In genomic region chr7:25625316-25625715, GRCh38 we compare ENCODE assay signal across 15 cellular contexts.
DNase-seq lines count a peak whose midpoint lies in the region; ATAC-seq, FAIRE-seq and TF ChIP-seq lines count a peak whose summit lies in the region.
"Had no signal": no experiment of that assay in that cellular context is flagged by ENCODE, and none has a peak within 500 bp of the region (broad histone marks: within the 10 kb centered on the region; RNA-seq: fewer than 3 reads in every experiment).

No MANE protein-coding gene starts in this region.

- CTCF ChIA-PET in SK-N-SH (lab: Yijun Ruan, JAX), result interaction anchor here (0.5 to 3.1 kb wide), 7 partner anchors 13 to 234 kb away, joined by 3 to 14 read pairs (median 5); no protein-coding TSS in a partner anchor
- CTCF ChIA-PET in activated CD4-positive, alpha-beta T cell treated with anti-CD3 and anti-CD28 coated beads for 36 hours (lab: Charles Lee), result no interaction called here

- H3K4me1 ChIP-seq in DOHH2 (ENCODE audit: control insufficient read depth, low read length) (peaks cover 18% of the 10 kb centered on the region), spleen (peaks cover 7 to 37% (median 28%) of the 10 kb centered on the region in 6 donors), SK-N-SH (ENCODE audit: control insufficient read depth in 1 of 2, insufficient read depth in 2 of 2, low read depth in 1 of 2, low read length in 1 of 2) (peaks cover 0 to 23% of the 10 kb centered on the region in 2 experiments; a peak in 2 of 4 replicates), small intestine (ENCODE audit: control insufficient read depth in 2 of 2, insufficient read depth in 1 of 2, low read depth in 1 of 2, low read length in 1 of 2) (peaks cover 0 to 4% of the 10 kb centered on the region in 2 donors), body of pancreas (no peaks in the 10 kb centered on the region)

- no peaks in the 10 kb centered on the region for H3K36me3 Mint-ChIP-seq in activated CD4-positive, alpha-beta T cell treated with anti-CD3 and anti-CD28 coated beads for 36 hours (ENCODE audit: low read depth)

- intact Hi-C loops in spleen (cut with DNase I; ENCODE audit: low total_unique reads), result no loop called here
- intact Hi-C loops in body of pancreas (cut with DNase I), result no loop called here
- intact Hi-C loops in activated CD4-positive, alpha-beta T cell treated with anti-CD3 and anti-CD28 coated beads for 36 hours (cut with DNase I, micrococcal nuclease), result no loop called here

- H3F3A ChIP-seq in DOHH2 (ENCODE audit: control insufficient read depth, insufficient read depth) (no peaks in the 10 kb centered on the region), SK-N-SH (replicated peaks; ENCODE audit: insufficient read depth) (no peaks in the 10 kb centered on the region)

- 16 to 22% (median 18%) methylated on average over 5 of the region's 5 CpGs for WGBS in spleen, 5 donors
- 30% methylated on average over 5 of the region's 5 CpGs for WGBS in SK-N-SH (ENCODE audit: low lambda C conversion rate)
- 51 to 77% (median 64%) methylated on average over 5 of the region's 5 CpGs for WGBS in small intestine, 3 donors
- 35 to 62% methylated on average over 5 of the region's 5 CpGs for WGBS in body of pancreas, 2 donors

- H3K27me3 ChIP-seq in DOHH2 (ENCODE audit: control insufficient read depth, low read length) (no peaks in the 10 kb centered on the region), spleen (replicated peaks in 1 of 7) (no peaks in the 10 kb centered on the region), SK-N-SH (ENCODE audit: insufficient read depth) (no peaks in the 10 kb centered on the region), small intestine (ENCODE audit: control insufficient read depth in 2 of 2, insufficient read depth in 2 of 2, low read length in 2 of 2) (no peaks in the 10 kb centered on the region), body of pancreas (no peaks in the 10 kb centered on the region)
- H3K27me3 ChIP-seq: brain microvascular endothelial cell had no signal

- H3K4me3 Mint-ChIP-seq in activated CD4-positive, alpha-beta T cell treated with anti-CD3 and anti-CD28 coated beads for 36 hours, result no peak overlapping the region

- no peaks in the 10 kb centered on the region for H3K9me2 ChIP-seq in DOHH2 (replicated peaks; ENCODE audit: control insufficient read depth, low read length)
- H3K9me2 ChIP-seq in SK-N-SH, result no peaks in the 10 kb centered on the region

- peak; percentile 45 to 68 for DNase-seq in NOMO-1 (lab: John Stamatoyannopoulos, UW; ENCODE audit: unreplicated experiment in 2 of 2)
- peak; percentile 64 for DNase-seq in left kidney (ENCODE audit: low read depth, low spot score)
- no peak for DNase-seq in spleen
- DNase-seq in SK-N-SH, result no peak
- no peak for DNase-seq in small intestine
- DNase-seq in body of pancreas, result no peak
- DNase-seq in activated CD4-positive, alpha-beta T cell treated with anti-CD3 and anti-CD28 coated beads for 36 hours, result no peak
- DNase-seq: NCI-H2081 treated with DMSO at 0.1 percent for 48 hours, NCI-H524 treated with DMSO at 0.1 percent for 48 hours, occipital lobe had no signal

- FAIRE-seq in small intestine (lab: Jason Lieb, UNC), result no peak
- FAIRE-seq: GM18507 had no signal

- ATAC-seq in body of pancreas, result no peak
- no peak for ATAC-seq in activated CD4-positive, alpha-beta T cell treated with anti-CD3 and anti-CD28 coated beads for 36 hours

- H3K79me2 ChIP-seq in DOHH2 (ENCODE audit: control insufficient read depth, low read length) (no peaks in the 10 kb centered on the region), SK-N-SH (ENCODE audit: insufficient read depth) (no peaks in the 10 kb centered on the region)

- TF ChIP-seq RAD21 in SK-N-SH (IDR thresholded peaks at IDR 0.05; ENCODE audit: low read length), result no peak

- peaks cover 10% of the 10 kb centered on the region for H3K4me1 Mint-ChIP-seq in activated CD4-positive, alpha-beta T cell treated with anti-CD3 and anti-CD28 coated beads for 36 hours

- H3K27ac Mint-ChIP-seq in activated CD4-positive, alpha-beta T cell treated with anti-CD3 and anti-CD28 coated beads for 36 hours, result no peak overlapping the region

- H4K20me1 ChIP-seq in DOHH2 (ENCODE audit: control insufficient read depth, insufficient read depth, low read depth, low read length) (no peaks in the 10 kb centered on the region), SK-N-SH (ENCODE audit: insufficient read depth) (no peaks in the 10 kb centered on the region)

- H3K9ac ChIP-seq in SK-N-SH, result no peak overlapping the region

- no peaks in the 10 kb centered on the region for H3K9me3 ChIP-seq in DOHH2 (ENCODE audit: control insufficient read depth, insufficient read depth, low read length)
- no peaks in the 10 kb centered on the region for H3K9me3 ChIP-seq in spleen
- no peaks in the 10 kb centered on the region for H3K9me3 ChIP-seq in SK-N-SH
- H3K9me3 ChIP-seq in small intestine (ENCODE audit: control insufficient read depth, low read depth), result no peaks in the 10 kb centered on the region
- H3K9me3 ChIP-seq in body of pancreas, result no peaks in the 10 kb centered on the region

- TF ChIP-seq CTCF in DOHH2 (IDR thresholded peaks at IDR 0.05; ENCODE audit: low read depth, low read length, poor library complexity, severe bottlenecking) (no peak), spleen (IDR thresholded peaks at IDR 0.05 in 8 of 11, conservative IDR thresholded peaks at IDR 0.05 in 3 of 11) (no peak), SK-N-SH (IDR thresholded peaks at IDR 0.05) (no peak), body of pancreas (IDR thresholded peaks at IDR 0.05) (no peak)

- H3K27me3 Mint-ChIP-seq in activated CD4-positive, alpha-beta T cell treated with anti-CD3 and anti-CD28 coated beads for 36 hours, result no peaks in the 10 kb centered on the region

- H3K9me3 Mint-ChIP-seq in activated CD4-positive, alpha-beta T cell treated with anti-CD3 and anti-CD28 coated beads for 36 hours (ENCODE audit: low read depth), result no peaks in the 10 kb centered on the region

- POLR2A ChIA-PET in SK-N-SH (lab: Yijun Ruan, JAX), result no interaction called here
- POLR2A ChIA-PET in activated CD4-positive, alpha-beta T cell treated with anti-CD3 and anti-CD28 coated beads for 36 hours (lab: Charles Lee), result no interaction called here

- TF ChIP-seq POLR2A in spleen (IDR thresholded peaks at IDR 0.05) (no peak), body of pancreas (IDR thresholded peaks at IDR 0.05) (no peak)

- no peak for TF ChIP-seq EP300 in SK-N-SH (IDR thresholded peaks at IDR 0.05; ENCODE audit: borderline replicate concordance in 1 of 2, low read depth in 1 of 2, low read length in 1 of 2)

- H3K4me2 ChIP-seq in DOHH2 (ENCODE audit: low read length) (peak overlapping the region; percentile 38), SK-N-SH (no peak overlapping the region)
- H3K4me2 ChIP-seq: smooth muscle cell had no signal

- H3K36me3 ChIP-seq in DOHH2 (ENCODE audit: control insufficient read depth, low read length) (no peaks in the 10 kb centered on the region), spleen (no peaks in the 10 kb centered on the region), SK-N-SH (replicated peaks in 1 of 2; ENCODE audit: control insufficient read depth in 1 of 2, insufficient read depth in 2 of 2, low read length in 1 of 2) (no peaks in the 10 kb centered on the region), small intestine (ENCODE audit: control insufficient read depth in 2 of 2, insufficient read depth in 2 of 2, low read length in 2 of 2) (no peaks in the 10 kb centered on the region), body of pancreas (replicated peaks in 1 of 2; ENCODE audit: insufficient read depth in 1 of 2, low read depth in 2 of 2) (no peaks in the 10 kb centered on the region)
- H3K36me3 ChIP-seq: brain microvascular endothelial cell had no signal

- H3K27ac ChIP-seq in DOHH2 (ENCODE audit: low read depth, low read length) (no peak overlapping the region), spleen (peak overlapping the region in 7 of 8 donors; percentile 10 to 80 (median 66)), SK-N-SH (ENCODE audit: low read depth in 2 of 2, low read length in 1 of 2) (no peak overlapping the region), small intestine (ENCODE audit: low read depth in 1 of 2, low read length in 1 of 2) (peak overlapping the region in 1 of 2 donors; percentile 65), body of pancreas (no peak overlapping the region)
- H3K27ac ChIP-seq: brain microvascular endothelial cell, RWPE1 had no signal

- H3K4me3 ChIP-seq in DOHH2 (ENCODE audit: low read length), result peak overlapping the region; percentile 14; the same call in 1 of the 2 replicates
- no peak overlapping the region for H3K4me3 ChIP-seq in spleen
- H3K4me3 ChIP-seq in SK-N-SH (ENCODE audit: low read depth in 2 of 2, low read length in 1 of 2), result no peak overlapping the region
- H3K4me3 ChIP-seq in small intestine (ENCODE audit: low read depth in 1 of 2, low read length in 2 of 2), result no peak overlapping the region
- no peak overlapping the region for H3K4me3 ChIP-seq in body of pancreas
- H3K4me3 ChIP-seq: smooth muscle cell had no signal

- no peak overlapping the region for H2AFZ ChIP-seq in SK-N-SH (ENCODE audit: low read depth)

TF ChIP-seq in SK-N-SH, 30 proteins besides CTCF, POLR2A, EP300 and RAD21 (continues in another document):
- no peak for TF ChIP-seq TAF1 (IDR thresholded peaks at IDR 0.05; ENCODE audit: borderline replicate concordance, low read depth, low read length)
- no peak for TF ChIP-seq RCOR1 (IDR thresholded peaks at IDR 0.05; ENCODE audit: low read length)
- TF ChIP-seq SIN3A (IDR thresholded peaks at IDR 0.05; ENCODE audit: borderline replicate concordance, low read depth, low read length), result no peak
- no peak for TF ChIP-seq FOSL2 (IDR thresholded peaks at IDR 0.05; ENCODE audit: borderline replicate concordance, low read depth)
- no peak for TF ChIP-seq GATA2 (CRISPR knock-in tag; IDR thresholded peaks at IDR 0.05)
- no peak for TF ChIP-seq SMC3 (IDR thresholded peaks at IDR 0.05; ENCODE audit: low read depth, low read length)
- no peak for TF ChIP-seq JUND (IDR thresholded peaks at IDR 0.05)
- no peak for TF ChIP-seq ZBTB33 (IDR thresholded peaks at IDR 0.05; ENCODE audit: borderline replicate concordance, low read depth)
- TF ChIP-seq RFX5 (IDR thresholded peaks at IDR 0.05; ENCODE audit: low read length), result no peak
- no peak for TF ChIP-seq POLR2AphosphoS5 (IDR thresholded peaks at IDR 0.05; ENCODE audit: low read depth, low read length)

Comparison
In these comparisons a context has a peak if more than half of its experiments do, and no peak if none do; other contexts are left out.
1. H3K27ac ChIP-seq: peak in spleen (7 of 8); none in DOHH2 (single experiment), SK-N-SH (0 of 2) and body of pancreas (0 of 4).
2. DNase-seq: peak in NOMO-1 (2 of 2) and left kidney (single experiment); none in spleen (single experiment), SK-N-SH (single experiment), small intestine (single experiment), body of pancreas (0 of 4) and activated CD4-positive, alpha-beta T cell treated with anti-CD3 and anti-CD28 coated beads for 36 hours (single experiment).